ENCODE assay signal across 9 cellular contexts in the genomic region with DNA sequence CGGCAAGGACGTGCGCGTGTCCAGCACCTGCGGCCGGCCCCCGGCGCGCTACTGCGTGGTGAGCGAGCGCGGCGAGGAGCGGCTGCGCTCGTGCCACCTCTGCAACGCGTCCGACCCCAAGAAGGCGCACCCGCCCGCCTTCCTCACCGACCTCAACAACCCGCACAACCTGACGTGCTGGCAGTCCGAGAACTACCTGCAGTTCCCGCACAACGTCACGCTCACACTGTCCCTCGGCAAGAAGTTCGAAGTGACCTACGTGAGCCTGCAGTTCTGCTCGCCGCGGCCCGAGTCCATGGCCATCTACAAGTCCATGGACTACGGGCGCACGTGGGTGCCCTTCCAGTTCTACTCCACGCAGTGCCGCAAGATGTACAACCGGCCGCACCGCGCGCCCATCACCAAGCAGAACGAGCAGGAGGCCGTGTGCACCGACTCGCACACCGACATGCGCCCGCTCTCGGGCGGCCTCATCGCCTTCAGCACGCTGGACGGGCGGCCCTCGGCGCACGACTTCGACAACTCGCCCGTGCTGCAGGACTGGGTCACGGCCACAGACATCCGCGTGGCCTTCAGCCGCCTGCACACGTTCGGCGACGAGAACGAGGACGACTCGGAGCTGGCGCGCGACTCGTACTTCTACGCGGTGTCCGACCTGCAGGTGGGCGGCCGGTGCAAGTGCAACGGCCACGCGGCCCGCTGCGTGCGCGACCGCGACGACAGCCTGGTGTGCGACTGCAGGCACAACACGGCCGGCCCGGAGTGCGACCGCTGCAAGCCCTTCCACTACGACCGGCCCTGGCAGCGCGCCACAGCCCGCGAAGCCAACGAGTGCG. TPM values are rescaled to one million over a fixed set of nuclear protein-coding genes. Genes with fewer than 3 reads are reported as not detected.
DNase-seq lines count a peak whose midpoint lies in the region; ATAC-seq lines count a peak whose summit lies in the region.
"Had no signal": no experiment of that assay in that cellular context is flagged by ENCODE, and none has a peak within 500 bp of the region (broad histone marks: within the 10 kb centered on the region; RNA-seq: fewer than 3 reads in every experiment).

No MANE protein-coding gene starts in this region.

- H3K36me3 ChIP-seq in HUES48 (ENCODE audit: control insufficient read depth, insufficient read depth, low read length) (no peaks in the 10 kb centered on the region), iPS-20b (ENCODE audit: insufficient read depth, low read depth, low read length) (no peaks in the 10 kb centered on the region)

- H3K27me3 ChIP-seq in HUES48 (ENCODE audit: control insufficient read depth, insufficient read depth, low read length) (peaks cover 95% of the 10 kb centered on the region), iPS-20b (ENCODE audit: insufficient read depth, low read length) (peaks cover 98% of the 10 kb centered on the region)

- no peaks in the 10 kb centered on the region for H3K9me3 Mint-ChIP-seq in activated naive CD8-positive, alpha-beta T cell treated with anti-CD3 and anti-CD28 coated beads, Interleukin-2, amount 10 ng/mL, durations not matched to agents 7 days and 5 days

- H3K27ac ChIP-seq in HUES48 (ENCODE audit: low read depth, low read length) (no peak overlapping the region), iPS-20b (ENCODE audit: low read length) (no peak overlapping the region)

- no peak overlapping the region for H3K9ac ChIP-seq in HUES48 (ENCODE audit: low read depth, low read length)
- no peak overlapping the region for H3K9ac ChIP-seq in iPS-20b (ENCODE audit: low read depth, low read length)

- peak overlapping the region; percentile 69 for H3K27ac Mint-ChIP-seq in activated naive CD8-positive, alpha-beta T cell treated with anti-CD3 and anti-CD28 coated beads, Interleukin-2, amount 10 ng/mL, durations not matched to agents 7 days and 5 days

- H3K4me3 ChIP-seq in HUES48 (ENCODE audit: low read depth, low read length): peak overlapping the region; percentile 62; the same call in 1 of the 2 replicates
- H3K4me3 ChIP-seq in iPS-20b (ENCODE audit: low read length): peak overlapping the region; percentile 37
- H3K4me3 ChIP-seq: K562 had no signal

- H3K4me3 Mint-ChIP-seq in activated naive CD8-positive, alpha-beta T cell treated with anti-CD3 and anti-CD28 coated beads, Interleukin-2, amount 10 ng/mL, durations not matched to agents 7 days and 5 days: peak overlapping the region; percentile 83

- POLR2A ChIA-PET in activated naive CD8-positive, alpha-beta T cell treated with anti-CD3 and anti-CD28 coated beads, Interleukin-2, amount 10 ng/mL, durations not matched to agents 7 days and 5 days (lab: Charles Lee): interaction anchor here (1.4 kb wide), 1 partner anchor 20 kb away, joined by 3 read pairs; no protein-coding TSS in a partner anchor

- ATAC-seq in activated naive CD8-positive, alpha-beta T cell treated with anti-CD3 and anti-CD28 coated beads, Interleukin-2, amount 10 ng/mL, durations not matched to agents 7 days and 5 days (ENCODE audit: low read depth): no peak
- ATAC-seq in GM19463 (IDR thresholded peaks at IDR 0.05; ENCODE audit: unreplicated experiment): no peak
- ATAC-seq: K562 had no signal

- peak; percentile 50 for DNase-seq in activated naive CD8-positive, alpha-beta T cell treated with anti-CD3 and anti-CD28 coated beads, Interleukin-2, amount 10 ng/mL, durations not matched to agents 7 days and 5 days
- DNase-seq in stimulated activated CD8-positive, alpha-beta memory T cell treated with anti-CD3 and anti-CD28 coated beads, Interleukin-4, amount 100 ng/mL, for 48 hours: peak; percentile 35
- DNase-seq in NCI-H226: no peak
- DNase-seq in SW 1271 (lab: John Stamatoyannopoulos, UW): no peak
- DNase-seq in RPMI8226: no peak

- H3K9me3 ChIP-seq in HUES48 (ENCODE audit: control insufficient read depth, insufficient read depth, low read length) (no peaks in the 10 kb centered on the region), iPS-20b (ENCODE audit: insufficient read depth, low read depth, low read length) (no peaks in the 10 kb centered on the region)

- peaks cover 70% of the 10 kb centered on the region for H3K27me3 Mint-ChIP-seq in activated naive CD8-positive, alpha-beta T cell treated with anti-CD3 and anti-CD28 coated beads, Interleukin-2, amount 10 ng/mL, durations not matched to agents 7 days and 5 days

- H3K4me1 ChIP-seq in HUES48 (ENCODE audit: control insufficient read depth, insufficient read depth, low read length): peaks cover 41% of the 10 kb centered on the region
- H3K4me1 ChIP-seq in iPS-20b (ENCODE audit: insufficient read depth, low read length): peaks cover 13% of the 10 kb centered on the region; the same call in 1 of the 2 replicates

- peaks cover 2% of the 10 kb centered on the region for H3K36me3 Mint-ChIP-seq in activated naive CD8-positive, alpha-beta T cell treated with anti-CD3 and anti-CD28 coated beads, Interleukin-2, amount 10 ng/mL, durations not matched to agents 7 days and 5 days

- H3K4me1 Mint-ChIP-seq in activated naive CD8-positive, alpha-beta T cell treated with anti-CD3 and anti-CD28 coated beads, Interleukin-2, amount 10 ng/mL, durations not matched to agents 7 days and 5 days: peaks cover 2% of the 10 kb centered on the region

RNA-seq across cellular contexts. Expression of a gene that starts 1.5 kb away (rescaled TPM):
- under 1 TPM in 1 of 2 experiments, not detected in 1; 0.09 TPM for total RNA-seq in activated naive CD8-positive, alpha-beta T cell treated with anti-CD3 and anti-CD28 coated beads, Interleukin-2, amount 10 ng/mL, durations not matched to agents 7 days and 5 days

RNA-seq across cellular contexts. Expression of a gene that starts 57.3 kb away (rescaled TPM):
- total RNA-seq in activated naive CD8-positive, alpha-beta T cell treated with anti-CD3 and anti-CD28 coated beads, Interleukin-2, amount 10 ng/mL, durations not matched to agents 7 days and 5 days: 10 to 100 TPM; 81.4 to 84.0 TPM

Comparison
In these comparisons a context has a peak if more than half of its experiments do, and no peak if none do; other contexts are left out.
1. DNase-seq: peak in activated naive CD8-positive, alpha-beta T cell treated with anti-CD3 and anti-CD28 coated beads, Interleukin-2, amount 10 ng/mL, durations not matched to agents 7 days and 5 days (single experiment) and stimulated activated CD8-positive, alpha-beta memory T cell treated with anti-CD3 and anti-CD28 coated beads, Interleukin-4, amount 100 ng/mL, for 48 hours (single experiment); none in NCI-H226 (single experiment), SW 1271 (0 of 2) and RPMI8226 (single experiment).